Comparison of ENCODE assay signal across 8 cellular contexts in the genomic region with DNA sequence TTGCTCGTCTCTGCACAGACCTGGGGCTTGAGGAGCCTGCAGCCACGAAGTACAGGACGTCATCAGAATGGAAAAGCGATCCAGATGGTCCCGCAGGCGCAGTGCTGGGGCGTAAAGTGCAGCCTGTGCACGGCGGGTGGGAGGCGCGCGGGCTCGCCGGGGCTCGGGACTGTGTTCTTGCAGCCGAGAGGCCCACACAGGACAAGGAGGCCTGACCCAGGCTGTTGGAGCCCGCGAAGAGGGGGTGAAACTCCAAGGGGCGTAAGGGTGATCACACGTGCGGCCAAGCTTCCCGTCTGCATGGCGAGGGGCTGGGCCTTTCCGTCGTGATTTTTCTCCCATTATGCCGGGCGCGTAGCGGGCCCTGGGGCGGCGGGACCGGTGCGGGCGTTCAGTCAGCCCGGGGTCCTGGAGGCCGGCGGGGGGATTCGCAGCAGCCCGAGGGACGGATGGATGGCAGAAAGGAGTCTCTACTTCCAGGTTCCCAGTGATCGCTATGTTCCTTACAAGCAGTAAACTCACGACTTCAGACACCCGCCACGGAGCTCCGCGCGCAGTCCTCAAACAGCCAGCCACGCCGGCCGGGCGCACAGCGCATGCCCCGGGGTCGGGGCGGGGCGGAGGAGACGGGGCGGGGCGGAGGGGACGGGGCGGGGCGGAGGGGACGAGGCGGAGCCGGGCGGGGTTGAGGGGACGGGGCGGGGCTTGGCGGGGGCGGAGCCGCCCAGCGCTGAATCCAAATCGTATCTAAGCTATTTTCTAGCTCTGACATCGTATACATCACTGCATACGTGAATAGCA.
DNase-seq lines count a peak whose midpoint lies in the region; ATAC-seq lines count a peak whose summit lies in the region.

No MANE protein-coding gene starts in this region.

- H4K91ac ChIP-seq in mesenchymal stem cell (ENCODE audit: low read length): no peak overlapping the region

- H2AFZ ChIP-seq in mesenchymal stem cell (ENCODE audit: low read depth, low read length): peak overlapping the region; percentile 76

- no peak overlapping the region for H3K14ac ChIP-seq in mesenchymal stem cell (ENCODE audit: low read length in 2 of 2)

- no peaks in the 10 kb centered on the region for H3K27me3 ChIP-seq in effector memory CD4-positive, alpha-beta T cell (replicated peaks; ENCODE audit: control insufficient read depth, insufficient read depth, low read length, poor library complexity, severe bottlenecking)
- H3K27me3 ChIP-seq in mesenchymal stem cell (ENCODE audit: control insufficient read depth in 1 of 2, insufficient read depth in 1 of 2, low read length in 2 of 2): no peaks in the 10 kb centered on the region

- H2BK15ac ChIP-seq in mesenchymal stem cell (ENCODE audit: low read depth, poor library complexity, severe bottlenecking): no peak overlapping the region

- H3K4ac ChIP-seq in mesenchymal stem cell (ENCODE audit: low read depth in 1 of 2, low read length in 2 of 2): no peak overlapping the region

- no peak overlapping the region for H4K8ac ChIP-seq in mesenchymal stem cell (ENCODE audit: low read length)

- H3K4me3 ChIP-seq in effector memory CD4-positive, alpha-beta T cell (ENCODE audit: insufficient read depth, low read depth, low read length, poor library complexity, severe bottlenecking): peak overlapping the region; percentile 65
- H3K4me3 ChIP-seq in mesenchymal stem cell (ENCODE audit: insufficient read depth in 1 of 2, low read depth in 1 of 2, low read length in 2 of 2): peak overlapping the region; percentile 53 to 75

- WGBS in mesenchymal stem cell: 59% methylated on average over 64 of the region's 75 CpGs

- peak overlapping the region; percentile 64 for H3K4me2 ChIP-seq in mesenchymal stem cell (ENCODE audit: low read length, poor library complexity, severe bottlenecking)

- no peak overlapping the region for H2AK5ac ChIP-seq in mesenchymal stem cell (ENCODE audit: low read length, severe bottlenecking)

- H3K18ac ChIP-seq in mesenchymal stem cell (ENCODE audit: low read depth in 1 of 2, low read length in 2 of 2): peak overlapping the region in 1 of 2 experiments; percentile 40

- no peak overlapping the region for H3K23ac ChIP-seq in mesenchymal stem cell (ENCODE audit: low read length in 2 of 2)

- no peak overlapping the region for H2BK5ac ChIP-seq in mesenchymal stem cell (ENCODE audit: low read depth, low read length, poor library complexity, severe bottlenecking)

- H2BK12ac ChIP-seq in mesenchymal stem cell (ENCODE audit: low read length in 2 of 2): no peak overlapping the region

- peak overlapping the region; percentile 90 for H3K9ac ChIP-seq in mesenchymal stem cell (ENCODE audit: low read length)

- peak overlapping the region; percentile 49 for H3K27ac ChIP-seq in effector memory CD4-positive, alpha-beta T cell (ENCODE audit: insufficient read depth, low read length, poor library complexity, severe bottlenecking)
- H3K27ac ChIP-seq in mesenchymal stem cell (ENCODE audit: low read length, poor library complexity, severe bottlenecking): peak overlapping the region; percentile 46

- no peaks in the 10 kb centered on the region for H3K9me3 ChIP-seq in effector memory CD4-positive, alpha-beta T cell (ENCODE audit: control insufficient read depth, low read length)
- no peaks in the 10 kb centered on the region for H3K9me3 ChIP-seq in mesenchymal stem cell (ENCODE audit: control insufficient read depth, low read length)

- peak; percentile 21 for DNase-seq in DMS79 (lab: John Stamatoyannopoulos, UW)
- peak; percentile 71 for DNase-seq in NCI-H748 (lab: John Stamatoyannopoulos, UW; ENCODE audit: unreplicated experiment)
- DNase-seq in activated CD8-positive, alpha-beta memory T cell treated with anti-CD3 and anti-CD28 coated beads for 24 hours: peak; percentile 92
- peak; percentile 63 to 71 (median 65) for DNase-seq in effector memory CD4-positive, alpha-beta T cell
- DNase-seq in mesenchymal stem cell: peak; percentile 79
- DNase-seq in stimulated activated CD4-positive, alpha-beta T cell treated with anti-CD3 and anti-CD28 coated beads, TNF-alpha, amount 100 ng/mL, for 48 hours (ENCODE audit: low read depth in 3 of 3): peak; percentile 62 to 80 (median 65)
- no peak for DNase-seq in UCSD-AML1 (lab: John Stamatoyannopoulos, UW; ENCODE audit: unreplicated experiment)

- H3K4me1 ChIP-seq in effector memory CD4-positive, alpha-beta T cell (ENCODE audit: control insufficient read depth, insufficient read depth, low read length, poor library complexity, severe bottlenecking): peaks cover 6% of the 10 kb centered on the region
- peaks cover 2% of the 10 kb centered on the region for H3K4me1 ChIP-seq in mesenchymal stem cell (ENCODE audit: control insufficient read depth, insufficient read depth, low read depth, low read length)

- ATAC-seq in HG02885 (IDR thresholded peaks at IDR 0.05; ENCODE audit: poor library complexity, unreplicated experiment): peak; percentile 93

- no peaks in the 10 kb centered on the region for H3K79me1 ChIP-seq in mesenchymal stem cell (replicated peaks; ENCODE audit: low read length, poor library complexity, severe bottlenecking)

- H2BK120ac ChIP-seq in mesenchymal stem cell (ENCODE audit: low read depth, low read length): no peak overlapping the region

- no peaks in the 10 kb centered on the region for H3K36me3 ChIP-seq in effector memory CD4-positive, alpha-beta T cell (ENCODE audit: control insufficient read depth, insufficient read depth, low read length)
- H3K36me3 ChIP-seq in mesenchymal stem cell (ENCODE audit: control insufficient read depth in 1 of 2, insufficient read depth in 2 of 2, low read depth in 1 of 2, low read length in 2 of 2): peaks cover 0 to 15% of the 10 kb centered on the region in 2 experiments
